Comparison of ENCODE assay signal across 1 cellular context in the genomic region with DNA sequence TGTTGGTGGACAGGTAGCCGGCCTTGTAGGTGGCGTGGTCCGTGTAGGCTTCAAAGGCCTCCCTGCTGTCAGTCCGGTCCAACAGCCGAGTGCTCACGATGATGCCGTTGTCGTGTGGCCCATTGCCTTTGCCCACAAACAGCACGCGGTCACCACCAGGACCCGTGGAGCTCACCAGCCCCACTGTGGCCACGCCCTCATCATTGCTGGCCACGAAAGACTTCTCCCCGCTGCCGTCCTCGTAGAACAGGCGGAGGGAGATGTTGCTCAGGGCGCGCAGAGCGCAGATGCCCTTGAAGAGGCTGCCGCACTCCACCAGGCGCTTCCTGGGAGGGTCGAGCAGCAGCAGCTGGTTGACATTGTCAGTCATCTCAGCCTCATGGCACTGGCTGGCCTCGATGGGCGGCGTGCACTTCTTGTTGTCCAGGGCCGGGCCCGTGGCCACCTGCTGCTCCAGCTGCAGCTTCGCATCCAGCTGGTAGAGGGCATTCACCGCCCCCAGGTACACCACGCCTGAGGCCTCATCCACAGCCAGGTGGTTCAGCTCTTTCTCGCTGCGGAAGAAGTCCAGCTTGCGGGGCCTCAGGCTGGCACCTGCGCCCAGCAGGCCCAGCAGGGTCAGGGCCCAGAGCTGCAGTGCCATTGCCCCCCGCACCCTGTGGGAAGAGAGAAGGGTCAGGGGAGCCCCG.
TF ChIP-seq lines count a peak whose summit lies in the region.

No MANE protein-coding gene starts in this region.

TF ChIP-seq in IMR-90, 13 proteins besides CTCF, POLR2A, EP300 and RAD21:
- TF ChIP-seq, protein P1, sequence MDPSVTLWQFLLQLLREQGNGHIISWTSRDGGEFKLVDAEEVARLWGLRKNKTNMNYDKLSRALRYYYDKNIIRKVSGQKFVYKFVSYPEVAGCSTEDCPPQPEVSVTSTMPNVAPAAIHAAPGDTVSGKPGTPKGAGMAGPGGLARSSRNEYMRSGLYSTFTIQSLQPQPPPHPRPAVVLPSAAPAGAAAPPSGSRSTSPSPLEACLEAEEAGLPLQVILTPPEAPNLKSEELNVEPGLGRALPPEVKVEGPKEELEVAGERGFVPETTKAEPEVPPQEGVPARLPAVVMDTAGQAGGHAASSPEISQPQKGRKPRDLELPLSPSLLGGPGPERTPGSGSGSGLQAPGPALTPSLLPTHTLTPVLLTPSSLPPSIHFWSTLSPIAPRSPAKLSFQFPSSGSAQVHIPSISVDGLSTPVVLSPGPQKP (IDR thresholded peaks at IDR 0.05; ENCODE audit: borderline replicate concordance, low read depth, low read length) = no peak
- TF ChIP-seq MXI1 (IDR thresholded peaks at IDR 0.05; ENCODE audit: borderline replicate concordance, low read depth, low read length) (no peak), CHD1 (IDR thresholded peaks at IDR 0.05; ENCODE audit: low read depth, low read length) (no peak), RCOR1 (IDR thresholded peaks at IDR 0.05; ENCODE audit: insufficient replicate concordance, low read length) (no peak), MAZ (IDR thresholded peaks at IDR 0.05; ENCODE audit: borderline replicate concordance, low read depth, low read length) (no peak), SMC3 (IDR thresholded peaks at IDR 0.05; ENCODE audit: low read depth, low read length) (no peak)
